Comparison of ENCODE assay signal across 21 cellular contexts in the genomic region with DNA sequence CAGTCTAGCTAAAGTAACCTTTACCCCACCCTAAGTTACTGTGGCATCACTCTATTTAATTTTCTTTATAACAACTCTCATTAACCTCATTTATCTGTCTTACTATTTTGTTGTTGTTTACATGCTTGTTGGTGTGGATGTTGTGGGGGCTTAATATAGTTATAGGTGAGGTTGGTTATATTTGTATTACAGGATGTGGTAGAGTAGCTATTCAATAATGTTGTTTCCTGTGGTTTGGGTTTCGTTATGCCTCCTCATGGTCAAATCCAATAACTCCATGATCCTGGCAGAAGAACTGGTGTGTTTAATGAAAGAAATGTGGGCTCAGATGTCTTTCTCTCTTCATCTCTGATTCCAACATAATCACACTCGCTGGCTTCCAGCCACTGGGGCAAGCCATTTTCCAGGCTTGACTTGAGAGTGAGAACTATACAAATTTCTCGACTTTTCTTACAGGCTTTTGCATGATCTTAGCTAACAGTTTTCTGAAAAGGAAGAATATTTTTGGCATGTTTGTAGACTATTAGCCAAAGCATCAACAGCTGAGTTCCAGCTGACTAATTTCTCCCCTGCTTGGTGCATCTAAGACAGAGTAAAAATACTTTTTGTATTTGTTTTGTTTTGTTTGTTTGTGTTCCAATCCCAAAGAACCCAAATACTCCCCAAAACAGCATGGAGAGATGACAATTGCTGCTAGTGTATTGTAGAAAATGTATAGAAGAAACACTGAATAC.
DNase-seq lines count a peak whose midpoint lies in the region; ATAC-seq and TF ChIP-seq lines count a peak whose summit lies in the region.
"Had no signal": no experiment of that assay in that cellular context is flagged by ENCODE, and none has a peak within 500 bp of the region (broad histone marks: within the 10 kb centered on the region; RNA-seq: fewer than 3 reads in every experiment).

No MANE protein-coding gene starts in this region.

- H3K9me3 Mint-ChIP-seq in nephron progenitor cell, result no peaks in the 10 kb centered on the region
- H3K9me3 Mint-ChIP-seq: activated naive CD4-positive, alpha-beta T cell treated with anti-CD3 and anti-CD28 coated beads, Interleukin-2, amount 10 ng/mL, durations not matched to agents 7 days and 5 days; GM23338; type B pancreatic cell had no signal

- peak; percentile 22 for TF ChIP-seq CTCF in AG09319 (IDR thresholded peaks at IDR 0.05; ENCODE audit: low read depth, low read length)
- no peak for TF ChIP-seq CTCF in coronary artery (IDR thresholded peaks at IDR 0.05)
- no peak for TF ChIP-seq CTCF in nephron progenitor cell (IDR thresholded peaks at IDR 0.05)

- peak overlapping the region; percentile 29; the same call in 1 of the 2 replicates for H3K27ac ChIP-seq in GM23248
- H3K27ac ChIP-seq in coronary artery, result no peak overlapping the region
- H3K27ac ChIP-seq: breast epithelium, KMS-11 had no signal

- H4K20me1 ChIP-seq in GM23248 (ENCODE audit: insufficient read depth), result no peaks in the 10 kb centered on the region

- peaks cover 39% of the 10 kb centered on the region for H3F3A ChIP-seq in GM23248 (ENCODE audit: insufficient read depth)

- H3K27ac Mint-ChIP-seq in nephron progenitor cell, result no peak overlapping the region
- H3K27ac Mint-ChIP-seq: activated naive CD4-positive, alpha-beta T cell treated with anti-CD3 and anti-CD28 coated beads, Interleukin-2, amount 10 ng/mL, durations not matched to agents 7 days and 5 days; natural killer cell treated with Interleukin-12 subunit alpha and Interleukin-12 subunit beta and Interleukin-15 and Interleukin-18, amount 100 ng/mL, for 72 hours; progenitor cell of endocrine pancreas; type B pancreatic cell had no signal

- H3K27me3 ChIP-seq in GM23248 (replicated peaks; ENCODE audit: insufficient read depth), result no peaks in the 10 kb centered on the region
- H3K27me3 ChIP-seq: breast epithelium had no signal

- no peaks in the 10 kb centered on the region for H3K9me3 ChIP-seq in GM23248 (ENCODE audit: low read depth)
- H3K9me3 ChIP-seq: A549, breast epithelium had no signal

- no peak overlapping the region for H3K9ac ChIP-seq in GM23248
- H3K9ac ChIP-seq: KMS-11 had no signal

- no peaks in the 10 kb centered on the region for H3K27me3 Mint-ChIP-seq in nephron progenitor cell (ENCODE audit: low read depth, poor library complexity)
- H3K27me3 Mint-ChIP-seq: activated naive CD4-positive, alpha-beta T cell treated with anti-CD3 and anti-CD28 coated beads, Interleukin-2, amount 10 ng/mL, durations not matched to agents 7 days and 5 days; natural killer cell treated with Interleukin-12 subunit alpha and Interleukin-12 subunit beta and Interleukin-15 and Interleukin-18, amount 100 ng/mL, for 72 hours had no signal

- DNase-seq in AG09319 (ENCODE audit: extremely low read depth, low read depth), result peak; percentile 70
- DNase-seq in GM23248, result peak; percentile 38
- DNase-seq in amniotic epithelial cell (ENCODE audit: low read depth), result peak; percentile 3
- DNase-seq in iris pigment epithelial cell (ENCODE audit: low read depth), result peak; percentile 12
- no peak for DNase-seq in NCI-H2227 (lab: John Stamatoyannopoulos, UW; ENCODE audit: unreplicated experiment)
- DNase-seq in coronary artery (ENCODE audit: low spot score), result no peak
- DNase-seq in nephron progenitor cell, result no peak
- DNase-seq: activated CD4-positive, alpha-beta T cell treated with anti-CD3 and anti-CD28 coated beads, Interleukin-2, amount 50 U/mL, for 48 hours; activated naive CD4-positive, alpha-beta T cell treated with anti-CD3 and anti-CD28 coated beads, Interleukin-2, amount 10 ng/mL, durations not matched to agents 7 days and 5 days; activated T-cell treated with anti-CD3 and anti-CD28 coated beads, Interleukin-2, amount 50 U/mL, for 1 hour; NCI-H1105 treated with DMSO at 0.1 percent for 48 hours; NCI-H2171; NCI-H82 had no signal

- WGBS in GM23248 (ENCODE audit: low coverage in 1 of 2, low lambda C conversion rate in 2 of 2, missing lambda C conversion rate in 2 of 2), 2 experiments, result 3 to 9% methylated on average over 3 of the region's 3 CpGs

- no peak for ATAC-seq in activated CD4-positive, CD25-positive, alpha-beta regulatory T cell treated with anti-CD3 and anti-CD28 coated beads, Interleukin-2, amount 50 U/mL, for 24 hours
- ATAC-seq: A549; GM23338; natural killer cell treated with Interleukin-12 subunit alpha and Interleukin-12 subunit beta and Interleukin-15 and Interleukin-18, amount 100 ng/mL, for 72 hours had no signal

- no peaks in the 10 kb centered on the region for H3K36me3 ChIP-seq in GM23248 (ENCODE audit: low read depth)
- H3K36me3 ChIP-seq: breast epithelium had no signal

- H2AFZ ChIP-seq in GM23248, result no peak overlapping the region
- H2AFZ ChIP-seq: GM23338 had no signal

- in situ Hi-C loops in GM23248 (cut with MboI), result no loop called here

- peak overlapping the region; percentile 41 for H3K4me2 ChIP-seq in GM23248 (ENCODE audit: unreplicated experiment)
- H3K4me2 ChIP-seq: A549, GM23338, KMS-11 had no signal

- no peaks in the 10 kb centered on the region for H3K79me2 ChIP-seq in GM23248 (ENCODE audit: insufficient read depth)

- H3K9me2 ChIP-seq in GM23248 (ENCODE audit: insufficient read depth), result no peaks in the 10 kb centered on the region

- peaks cover 43% of the 10 kb centered on the region for H3K4me1 ChIP-seq in GM23248 (ENCODE audit: insufficient read depth)
- H3K4me1 ChIP-seq: breast epithelium had no signal

- H3K4me3 ChIP-seq in GM23248 (0 out of 2 replicates have a peak overlapping the region, but pooled peaks have one; percentile 0), coronary artery (no peak overlapping the region)
- H3K4me3 ChIP-seq: A549, breast epithelium, GM23338 had no signal

- no peak overlapping the region for H3K4me3 Mint-ChIP-seq in nephron progenitor cell
- H3K4me3 Mint-ChIP-seq: activated naive CD4-positive, alpha-beta T cell treated with anti-CD3 and anti-CD28 coated beads, Interleukin-2, amount 10 ng/mL, durations not matched to agents 7 days and 5 days; GM23338; natural killer cell treated with Interleukin-12 subunit alpha and Interleukin-12 subunit beta and Interleukin-15 and Interleukin-18, amount 100 ng/mL, for 72 hours; type B pancreatic cell had no signal

- H3K36me3 Mint-ChIP-seq in nephron progenitor cell (ENCODE audit: low read depth), result no peaks in the 10 kb centered on the region
- H3K36me3 Mint-ChIP-seq: activated naive CD4-positive, alpha-beta T cell treated with anti-CD3 and anti-CD28 coated beads, Interleukin-2, amount 10 ng/mL, durations not matched to agents 7 days and 5 days; natural killer cell treated with Interleukin-12 subunit alpha and Interleukin-12 subunit beta and Interleukin-15 and Interleukin-18, amount 100 ng/mL, for 72 hours; type B pancreatic cell had no signal

- no peaks in the 10 kb centered on the region for H3K4me1 Mint-ChIP-seq in nephron progenitor cell
- H3K4me1 Mint-ChIP-seq: activated naive CD4-positive, alpha-beta T cell treated with anti-CD3 and anti-CD28 coated beads, Interleukin-2, amount 10 ng/mL, durations not matched to agents 7 days and 5 days had no signal

Comparison
In these comparisons a context has a peak if more than half of its experiments do, and no peak if none do; other contexts are left out.
1. DNase-seq: peak in AG09319 (single experiment), GM23248 (single experiment), amniotic epithelial cell (single experiment) and iris pigment epithelial cell (single experiment); none in NCI-H2227 (single experiment), coronary artery (single experiment) and nephron progenitor cell (single experiment).